8 cellular contexts compared by ENCODE assay signal in genomic region chr2:196640031-196640548, GRCh38. TPM values are rescaled to one million over a fixed set of nuclear protein-coding genes. Genes with fewer than 3 reads are reported as not detected.
DNase-seq lines count a peak whose midpoint lies in the region; ATAC-seq and TF ChIP-seq lines count a peak whose summit lies in the region.

No MANE protein-coding gene starts in this region.

- peaks cover 13% of the 10 kb centered on the region for H3K4me1 Mint-ChIP-seq in dendritic cell treated with granulocyte-macrophage colony-stimulating factor and Interleukin-4, amounts not matched to agents 40 ng/mL and 50 ng/mL, for 4 days (ENCODE audit: low read depth)

- H3K36me3 Mint-ChIP-seq in dendritic cell treated with granulocyte-macrophage colony-stimulating factor and Interleukin-4, amounts not matched to agents 40 ng/mL and 50 ng/mL, for 4 days (ENCODE audit: low read depth) = no peaks in the 10 kb centered on the region

- H3K27me3 ChIP-seq in neutrophil (peaks cover 5% of the 10 kb centered on the region), body of pancreas (no peaks in the 10 kb centered on the region)

- H3K4me1 ChIP-seq in neutrophil (ENCODE audit: control insufficient read depth in 1 of 2, insufficient read depth in 1 of 2, low read depth in 1 of 2, low read length in 1 of 2) (peaks cover 13 to 17% of the 10 kb centered on the region in 2 experiments), body of pancreas (peaks cover 6% of the 10 kb centered on the region)

- H3K27ac Mint-ChIP-seq in dendritic cell treated with granulocyte-macrophage colony-stimulating factor and Interleukin-4, amounts not matched to agents 40 ng/mL and 50 ng/mL, for 4 days = peak overlapping the region; percentile 72

- no peaks in the 10 kb centered on the region for H3K9me3 ChIP-seq in neutrophil
- no peaks in the 10 kb centered on the region for H3K9me3 ChIP-seq in body of pancreas

- no peak for TF ChIP-seq CTCF in neutrophil (IDR thresholded peaks at IDR 0.05)
- no peak for TF ChIP-seq CTCF in body of pancreas (IDR thresholded peaks at IDR 0.05)

- H3K4me3 ChIP-seq in Jurkat, Clone E6-1 (ENCODE audit: low read length) = peak overlapping the region; percentile 94
- peak overlapping the region; percentile 60 for H3K4me3 ChIP-seq in neutrophil (ENCODE audit: low read depth in 1 of 2, low read length in 1 of 2)
- no peak overlapping the region for H3K4me3 ChIP-seq in body of pancreas

- ATAC-seq in HG03571 (IDR thresholded peaks at IDR 0.05; ENCODE audit: unreplicated experiment) (no peak), body of pancreas (no peak), GM21367 (IDR thresholded peaks at IDR 0.05; ENCODE audit: unreplicated experiment) (no peak)

- H3K27ac ChIP-seq in neutrophil (no peak overlapping the region), body of pancreas (no peak overlapping the region)

- intact Hi-C loops in dendritic cell treated with granulocyte-macrophage colony-stimulating factor and Interleukin-4, amounts not matched to agents 40 ng/mL and 50 ng/mL, for 4 days (cut with micrococcal nuclease) = no loop called here
- intact Hi-C loops in body of pancreas (cut with DNase I) = no loop called here

- no peaks in the 10 kb centered on the region for H3K9me3 Mint-ChIP-seq in dendritic cell treated with granulocyte-macrophage colony-stimulating factor and Interleukin-4, amounts not matched to agents 40 ng/mL and 50 ng/mL, for 4 days

- H3K27me3 Mint-ChIP-seq in dendritic cell treated with granulocyte-macrophage colony-stimulating factor and Interleukin-4, amounts not matched to agents 40 ng/mL and 50 ng/mL, for 4 days = peaks cover 6% of the 10 kb centered on the region

- DNase-seq in EL (peak; percentile 4), body of pancreas (no peak)
- no peak for DNase-seq in Jurkat, Clone E6-1 (ENCODE audit: low read depth, low spot score)
- DNase-seq in stimulated activated CD4-positive, alpha-beta T cell treated with anti-CD3 and anti-CD28 coated beads, Interleukin-15, amount 100 ng/mL, for 24 hours = no peak

- H3K36me3 ChIP-seq in neutrophil (no peaks in the 10 kb centered on the region), body of pancreas (replicated peaks in 1 of 2; ENCODE audit: insufficient read depth in 1 of 2, low read depth in 2 of 2) (no peaks in the 10 kb centered on the region)

- TF ChIP-seq POLR2A in body of pancreas (IDR thresholded peaks at IDR 0.05) = no peak

- peak overlapping the region; percentile 83 for H3K4me3 Mint-ChIP-seq in dendritic cell treated with granulocyte-macrophage colony-stimulating factor and Interleukin-4, amounts not matched to agents 40 ng/mL and 50 ng/mL, for 4 days

- WGBS in body of pancreas, 2 donors = 10 to 12% methylated on average over 12 of the region's 12 CpGs

RNA-seq across cellular contexts. Expression of gene CCDC150, which starts 0.6 kb away (rescaled TPM):
- polyA plus RNA-seq in Jurkat, Clone E6-1 (2012; ENCODE audit: insufficient read depth, insufficient read length) = 16.3 TPM
- total RNA-seq in body of pancreas = 1 to 10 TPM in 1 of 2 donors, not detected in 1; 2.6 TPM

RNA-seq across cellular contexts. Expression of gene HECW2, which starts 46.7 kb away (rescaled TPM):
- not detected for polyA plus RNA-seq in Jurkat, Clone E6-1 (2012; ENCODE audit: insufficient read depth, insufficient read length)
- total RNA-seq in body of pancreas = 1 to 10 TPM; 4.4 to 6.3 TPM

Comparison
In these comparisons a context has a peak if more than half of its experiments do, and no peak if none do; other contexts are left out.
1. H3K4me3 ChIP-seq: peak in Jurkat, Clone E6-1 (single experiment) and neutrophil (2 of 2); none in body of pancreas (0 of 2).